Comparison of ENCODE assay signal across 12 cellular contexts in genomic region chr6:134741193-134741521, GRCh38.
DNase-seq lines count a peak whose midpoint lies in the region; ATAC-seq and TF ChIP-seq lines count a peak whose summit lies in the region.
"Had no signal": no experiment of that assay in that cellular context is flagged by ENCODE, and none has a peak within 500 bp of the region (broad histone marks: within the 10 kb centered on the region; RNA-seq: fewer than 3 reads in every experiment).

No MANE protein-coding gene starts in this region.

- H3K27me3 Mint-ChIP-seq in glutamatergic neuron (ENCODE audit: unreplicated experiment) (peaks cover 2% of the 10 kb centered on the region), immature natural killer cell (ENCODE audit: low read depth in 3 of 3) (peaks cover 0 to 6% (median under 1%) of the 10 kb centered on the region in 3 donors)
- peaks cover 3% of the 10 kb centered on the region for H3K27me3 Mint-ChIP-seq in activated naive CD4-positive, alpha-beta T cell treated with anti-CD3 and anti-CD28 coated beads, Interleukin-2, amount 10 ng/mL, durations not matched to agents 7 days and 5 days

- H3K36me3 ChIP-seq in Panc1 (ENCODE audit: control insufficient read depth, insufficient read depth, low read length), result no peaks in the 10 kb centered on the region
- H3K36me3 ChIP-seq in psoas muscle (ENCODE audit: insufficient read depth in 1 of 2, low read depth in 1 of 2), result no peaks in the 10 kb centered on the region
- H3K36me3 ChIP-seq: esophagus squamous epithelium, pancreas had no signal

- H3K27ac ChIP-seq in Panc1 (ENCODE audit: low read length), result no peak overlapping the region
- H3K27ac ChIP-seq in psoas muscle, result no peak overlapping the region
- H3K27ac ChIP-seq: esophagus squamous epithelium, pancreas had no signal

- H3K27ac Mint-ChIP-seq in glutamatergic neuron (ENCODE audit: unreplicated experiment), result no peak overlapping the region
- no peak overlapping the region for H3K27ac Mint-ChIP-seq in immature natural killer cell
- no peak overlapping the region for H3K27ac Mint-ChIP-seq in activated naive CD4-positive, alpha-beta T cell treated with anti-CD3 and anti-CD28 coated beads, Interleukin-2, amount 10 ng/mL, durations not matched to agents 7 days and 5 days

- BruUV-seq in Panc1 (replicated peaks; lab: Mats Ljungman, UMichigan), result no TSS peak

- POLR2A ChIA-PET in Panc1 (lab: Charles Lee), result interaction anchor here (0.6 kb wide), 1 partner anchor 19 kb away, joined by 3 read pairs; no protein-coding TSS in a partner anchor

- H3K4me3 Mint-ChIP-seq in glutamatergic neuron (ENCODE audit: unreplicated experiment) (no peak overlapping the region), immature natural killer cell (no peak overlapping the region)
- H3K4me3 Mint-ChIP-seq in activated naive CD4-positive, alpha-beta T cell treated with anti-CD3 and anti-CD28 coated beads, Interleukin-2, amount 10 ng/mL, durations not matched to agents 7 days and 5 days, result no peak overlapping the region

- no peaks in the 10 kb centered on the region for H3K36me3 Mint-ChIP-seq in glutamatergic neuron (ENCODE audit: unreplicated experiment)
- H3K36me3 Mint-ChIP-seq in immature natural killer cell, result no peaks in the 10 kb centered on the region
- H3K36me3 Mint-ChIP-seq in activated naive CD4-positive, alpha-beta T cell treated with anti-CD3 and anti-CD28 coated beads, Interleukin-2, amount 10 ng/mL, durations not matched to agents 7 days and 5 days, result no peaks in the 10 kb centered on the region

- intact Hi-C loops in Panc1 (cut with micrococcal nuclease; ENCODE audit: unreplicated experiment), result no loop called here
- intact Hi-C loops in psoas muscle (cut with DNase I), result loop anchor here in 1 of 2 donors (2.0 kb wide), 1 partner anchor 74 kb away; no protein-coding TSS in a partner anchor

- H3K4me1 Mint-ChIP-seq in glutamatergic neuron (ENCODE audit: low read depth, unreplicated experiment) (peaks cover 7% of the 10 kb centered on the region), immature natural killer cell (no peaks in the 10 kb centered on the region)
- no peaks in the 10 kb centered on the region for H3K4me1 Mint-ChIP-seq in activated naive CD4-positive, alpha-beta T cell treated with anti-CD3 and anti-CD28 coated beads, Interleukin-2, amount 10 ng/mL, durations not matched to agents 7 days and 5 days

- CTCF ChIA-PET in Panc1 (lab: Charles Lee), result no interaction called here
- CTCF ChIA-PET in activated naive CD4-positive, alpha-beta T cell treated with anti-CD3 and anti-CD28 coated beads, Interleukin-2, amount 10 ng/mL, durations not matched to agents 7 days and 5 days (lab: Charles Lee), result no interaction called here

- peak; percentile 26 for TF ChIP-seq CTCF in Panc1 (IDR thresholded peaks at IDR 0.05)
- no peak for TF ChIP-seq CTCF in glutamatergic neuron (IDR thresholded peaks at IDR 0.05; ENCODE audit: partially characterized antibody, unreplicated experiment)
- peak; percentile 32 for TF ChIP-seq CTCF in psoas muscle (IDR thresholded peaks at IDR 0.05)

- WGBS in psoas muscle, 3 donors, result 46 to 64% (median 48%) methylated on average over 7 of the region's 7 CpGs

- DNase-seq in NCI-H187 (lab: John Stamatoyannopoulos, UW) (peak; percentile 2 to 12), NCI-H187 treated with DMSO at 0.1 percent for 48 hours (lab: John Stamatoyannopoulos, UW) (no peak), Panc1 (ENCODE audit: low read depth, low spot score) (no peak), glutamatergic neuron (peak; percentile 29), psoas muscle (no peak), NCI-H1105 treated with DMSO at 0.1 percent for 48 hours (lab: John Stamatoyannopoulos, UW) (no peak), immature natural killer cell (no peak)
- no peak for DNase-seq in activated naive CD4-positive, alpha-beta T cell treated with anti-CD3 and anti-CD28 coated beads, Interleukin-2, amount 10 ng/mL, durations not matched to agents 7 days and 5 days
- DNase-seq: esophagus squamous epithelium, left cardiac atrium, pancreas, T-helper 2 cell had no signal

- H3K27me3 ChIP-seq in Panc1 (ENCODE audit: control insufficient read depth, insufficient read depth, low read length) (0 out of 2 replicates have a peak, but pooled peaks cover 2% of the 10 kb centered on the region), psoas muscle (ENCODE audit: insufficient read depth in 3 of 3, low read length in 2 of 3) (no peaks in the 10 kb centered on the region)
- H3K27me3 ChIP-seq: pancreas had no signal

- H3K9me3 Mint-ChIP-seq in glutamatergic neuron (ENCODE audit: unreplicated experiment) (peaks cover 8% of the 10 kb centered on the region), immature natural killer cell (peaks cover 0 to under 1% (median 0%) of the 10 kb centered on the region in 6 donors)
- no peaks in the 10 kb centered on the region for H3K9me3 Mint-ChIP-seq in activated naive CD4-positive, alpha-beta T cell treated with anti-CD3 and anti-CD28 coated beads, Interleukin-2, amount 10 ng/mL, durations not matched to agents 7 days and 5 days

- ATAC-seq in Panc1 (no peak), psoas muscle (peak; percentile 42 to 85 (median 66))

- H3K9me3 ChIP-seq in Panc1 (ENCODE audit: control insufficient read depth, insufficient read depth, low read depth, low read length) (no peaks in the 10 kb centered on the region), psoas muscle (no peaks in the 10 kb centered on the region)
- H3K9me3 ChIP-seq: esophagus squamous epithelium, pancreas had no signal

- H3K4me3 ChIP-seq in Panc1 (ENCODE audit: low read depth in 2 of 2, low read length in 2 of 2) (no peak overlapping the region), psoas muscle (peak overlapping the region; percentile 19)
- H3K4me3 ChIP-seq: esophagus squamous epithelium, pancreas had no signal

- in situ Hi-C loops in Panc1 (cut with HindIII; ENCODE audit: low pct_unique_long_range_greater_than_20kb, low sequenced_read_pairs), result no loop called here

- H3K4me1 ChIP-seq in Panc1 (ENCODE audit: control insufficient read depth, insufficient read depth, low read length), result no peaks in the 10 kb centered on the region
- peaks cover 8% of the 10 kb centered on the region for H3K4me1 ChIP-seq in psoas muscle
- H3K4me1 ChIP-seq: pancreas had no signal

Comparison
In these comparisons a context has a peak if more than half of its experiments do, and no peak if none do; other contexts are left out.
1. DNase-seq: peak in NCI-H187 (2 of 2) and glutamatergic neuron (single experiment); none in NCI-H187 treated with DMSO at 0.1 percent for 48 hours (single experiment), Panc1 (single experiment), psoas muscle (0 of 2), NCI-H1105 treated with DMSO at 0.1 percent for 48 hours (single experiment), immature natural killer cell (0 of 3) and activated naive CD4-positive, alpha-beta T cell treated with anti-CD3 and anti-CD28 coated beads, Interleukin-2, amount 10 ng/mL, durations not matched to agents 7 days and 5 days (single experiment).